12 cellular contexts compared by ENCODE assay signal in genomic region chr17:9138161-9138717, GRCh38.
"Had no signal": no experiment of that assay in that cellular context is flagged by ENCODE, and none has a peak within 500 bp of the region (broad histone marks: within the 10 kb centered on the region; RNA-seq: fewer than 3 reads in every experiment).

No MANE protein-coding gene starts in this region.

- H3K4me3 Mint-ChIP-seq: activated naive CD4-positive, alpha-beta T cell treated with anti-CD3 and anti-CD28 coated beads, Interleukin-2, amount 50 U/mL, for 24 hours; immature natural killer cell; natural killer cell treated with Interleukin-12 subunit alpha and Interleukin-12 subunit beta and Interleukin-15 and Interleukin-18, amount 100 ng/mL, for 72 hours; T-helper 1 cell treated with Interleukin-12 subunit alpha and Interleukin-12 subunit beta and Interleukin-4 antibody, amounts not matched to agents 30 μg/mL and 1 μg/mL, for 36 hours had no signal

- DNase-seq: activated CD4-positive, alpha-beta T cell treated with anti-CD3 and anti-CD28 coated beads, Interleukin-2, amount 50 U/mL, for 4 hours; activated effector memory CD4-positive, alpha-beta T cell treated with Interleukin-2 at 50 U/mL for 16 hours; activated T-cell treated with anti-CD3 and anti-CD28 coated beads, Interleukin-2, amount 50 U/mL, for 1 hour; body of pancreas; erythroblast; immature natural killer cell; psoas muscle; sigmoid colon; stimulated activated naive CD4-positive, alpha-beta T cell treated with Interleukin-2 at 50 U/mL for 16 hours had no signal

- H3K9me3 Mint-ChIP-seq: activated naive CD4-positive, alpha-beta T cell treated with anti-CD3 and anti-CD28 coated beads, Interleukin-2, amount 50 U/mL, for 24 hours; immature natural killer cell; natural killer cell treated with Interleukin-12 subunit alpha and Interleukin-12 subunit beta and Interleukin-15 and Interleukin-18, amount 100 ng/mL, for 72 hours; T-helper 1 cell treated with Interleukin-12 subunit alpha and Interleukin-12 subunit beta and Interleukin-4 antibody, amounts not matched to agents 30 μg/mL and 1 μg/mL, for 36 hours had no signal

- H3K27me3 Mint-ChIP-seq: activated naive CD4-positive, alpha-beta T cell treated with anti-CD3 and anti-CD28 coated beads, Interleukin-2, amount 50 U/mL, for 24 hours had no signal

- H3K4me1 ChIP-seq: body of pancreas, psoas muscle, sigmoid colon had no signal

- ATAC-seq: body of pancreas; natural killer cell treated with Interleukin-12 subunit alpha and Interleukin-12 subunit beta and Interleukin-15 and Interleukin-18, amount 100 ng/mL, for 72 hours; psoas muscle had no signal

- H3K36me3 ChIP-seq: sigmoid colon had no signal

- H3K27ac Mint-ChIP-seq: activated naive CD4-positive, alpha-beta T cell treated with anti-CD3 and anti-CD28 coated beads, Interleukin-2, amount 50 U/mL, for 24 hours; immature natural killer cell; natural killer cell treated with Interleukin-12 subunit alpha and Interleukin-12 subunit beta and Interleukin-15 and Interleukin-18, amount 100 ng/mL, for 72 hours; T-helper 1 cell treated with Interleukin-12 subunit alpha and Interleukin-12 subunit beta and Interleukin-4 antibody, amounts not matched to agents 30 μg/mL and 1 μg/mL, for 36 hours had no signal

- H3K4me1 Mint-ChIP-seq: activated naive CD4-positive, alpha-beta T cell treated with anti-CD3 and anti-CD28 coated beads, Interleukin-2, amount 50 U/mL, for 24 hours; immature natural killer cell had no signal

- H3K4me3 ChIP-seq: body of pancreas, psoas muscle, sigmoid colon had no signal

- H3K27me3 ChIP-seq: body of pancreas, sigmoid colon had no signal

- H3K27ac ChIP-seq: body of pancreas, psoas muscle, sigmoid colon had no signal

- H3K9me3 ChIP-seq: body of pancreas, psoas muscle, sigmoid colon had no signal

- H3K36me3 Mint-ChIP-seq: activated naive CD4-positive, alpha-beta T cell treated with anti-CD3 and anti-CD28 coated beads, Interleukin-2, amount 50 U/mL, for 24 hours; immature natural killer cell; natural killer cell treated with Interleukin-12 subunit alpha and Interleukin-12 subunit beta and Interleukin-15 and Interleukin-18, amount 100 ng/mL, for 72 hours had no signal
